Comparison of ENCODE assay signal across 1 cellular context in genomic region chr22:20957118-20957690, GRCh38.
TF ChIP-seq lines count a peak whose summit lies in the region.

No MANE protein-coding gene starts in this region.

TF ChIP-seq in HepG2, 621 proteins besides CTCF, POLR2A, EP300 and RAD21 (continued from another document and continues in another):
- no peak for TF ChIP-seq ATF4 (CRISPR knock-in tag; IDR thresholded peaks at IDR 0.05)
- TF ChIP-seq SMC3 (IDR thresholded peaks at IDR 0.05; ENCODE audit: low read length): no peak
- no peak for TF ChIP-seq REXO4 (CRISPR knock-in tag; IDR thresholded peaks at IDR 0.05; ENCODE audit: borderline replicate concordance)
- TF ChIP-seq CHCHD3 (CRISPR knock-in tag; IDR thresholded peaks at IDR 0.05): peak; percentile 73; the same call in 1 of the 2 replicates
- no peak for TF ChIP-seq ZNF615 (CRISPR knock-in tag; IDR thresholded peaks at IDR 0.05; ENCODE audit: borderline replicate concordance)
- no peak for TF ChIP-seq DZIP1 (CRISPR knock-in tag; IDR thresholded peaks at IDR 0.05)
- TF ChIP-seq FOXJ3 (CRISPR knock-in tag; IDR thresholded peaks at IDR 0.05; ENCODE audit: borderline replicate concordance): no peak
- no peak for TF ChIP-seq FOSL2 (CRISPR knock-in tag; IDR thresholded peaks at IDR 0.05)
- no peak for TF ChIP-seq HNRNPUL1 (IDR thresholded peaks at IDR 0.05; ENCODE audit: low read depth, low read length)
- no peak for TF ChIP-seq CHD4 (IDR thresholded peaks at IDR 0.05; ENCODE audit: borderline replicate concordance, low read length)
- TF ChIP-seq SMYD3 (CRISPR knock-in tag; IDR thresholded peaks at IDR 0.05): no peak
- no peak; the same call in 1 of the 2 replicates for TF ChIP-seq KDM2A (CRISPR knock-in tag; IDR thresholded peaks at IDR 0.05; ENCODE audit: borderline replicate concordance, low read depth)
- peak; percentile 21 for TF ChIP-seq DBP (CRISPR knock-in tag; IDR thresholded peaks at IDR 0.05; ENCODE audit: not compliant biosample characterization)
- peak; percentile 73 for TF ChIP-seq AGO1 (IDR thresholded peaks at IDR 0.05; ENCODE audit: low read depth, low read length, poor library complexity, severe bottlenecking)
- no peak for TF ChIP-seq ZNF124 (CRISPR knock-in tag; IDR thresholded peaks at IDR 0.05)
- peak; percentile 35; the same call in 1 of the 2 replicates for TF ChIP-seq HNRNPL (IDR thresholded peaks at IDR 0.05; ENCODE audit: low read depth, low read length)
- no peak for TF ChIP-seq ZBTB43 (CRISPR knock-in tag; conservative IDR thresholded peaks at IDR 0.05)
- TF ChIP-seq ZNF768 (CRISPR knock-in tag; IDR thresholded peaks at IDR 0.05): no peak
- no peak for TF ChIP-seq MED1 (CRISPR knock-in tag; IDR thresholded peaks at IDR 0.05)
- TF ChIP-seq CENPX (CRISPR knock-in tag; IDR thresholded peaks at IDR 0.05): no peak
- TF ChIP-seq ZBTB1 (CRISPR knock-in tag; IDR thresholded peaks at IDR 0.05; ENCODE audit: borderline replicate concordance): no peak
- peak; percentile 39; the same call in 1 of the 2 replicates for TF ChIP-seq ZNF274 (CRISPR knock-in tag; IDR thresholded peaks at IDR 0.05)
- no peak; the same call in 1 of the 2 replicates for TF ChIP-seq ZNF12 (CRISPR knock-in tag; IDR thresholded peaks at IDR 0.05)
- TF ChIP-seq ARNT (IDR thresholded peaks at IDR 0.05): no peak
- TF ChIP-seq ZNF883 (CRISPR knock-in tag; IDR thresholded peaks at IDR 0.05; ENCODE audit: not compliant biosample characterization): no peak
- TF ChIP-seq ZNF598 (CRISPR knock-in tag; IDR thresholded peaks at IDR 0.05; ENCODE audit: borderline replicate concordance): no peak
- TF ChIP-seq ZNF513 (CRISPR knock-in tag; conservative IDR thresholded peaks at IDR 0.05): no peak
- no peak for TF ChIP-seq MTA3 (CRISPR knock-in tag; IDR thresholded peaks at IDR 0.05)
- TF ChIP-seq ZNF317 (CRISPR knock-in tag; IDR thresholded peaks at IDR 0.05): 0 out of 2 replicates have a peak, but pooled peaks have one; percentile 41
- TF ChIP-seq ZNF713 (CRISPR knock-in tag; IDR thresholded peaks at IDR 0.05): no peak
- peak; percentile 51; the same call in 1 of the 2 replicates for TF ChIP-seq SAFB2 (CRISPR knock-in tag; IDR thresholded peaks at IDR 0.05; ENCODE audit: borderline replicate concordance, low read depth)
- TF ChIP-seq ZNF558 (CRISPR knock-in tag; IDR thresholded peaks at IDR 0.05; ENCODE audit: borderline replicate concordance): no peak
- peak; percentile 28; the same call in 1 of the 2 replicates for TF ChIP-seq BRCA1 (CRISPR knock-in tag; IDR thresholded peaks at IDR 0.05)
- TF ChIP-seq ZSCAN21 (CRISPR knock-in tag; IDR thresholded peaks at IDR 0.05; ENCODE audit: borderline replicate concordance): peak; percentile 66; the same call in 1 of the 2 replicates
- no peak; the same call in 1 of the 2 replicates for TF ChIP-seq ZFAT (CRISPR knock-in tag; conservative IDR thresholded peaks at IDR 0.05)
- TF ChIP-seq PAX8 (CRISPR knock-in tag; IDR thresholded peaks at IDR 0.05; ENCODE audit: borderline replicate concordance): 0 out of 2 replicates have a peak, but pooled peaks have one; percentile 47
- no peak for TF ChIP-seq NKX3-1 (CRISPR knock-in tag; IDR thresholded peaks at IDR 0.05)
- TF ChIP-seq ZNF362 (CRISPR knock-in tag; IDR thresholded peaks at IDR 0.05; ENCODE audit: borderline replicate concordance): no peak; the same call in 1 of the 2 replicates
- no peak for TF ChIP-seq ZNF335 (CRISPR knock-in tag; IDR thresholded peaks at IDR 0.05)
- peak; percentile 37 for TF ChIP-seq PAXIP1 (CRISPR knock-in tag; conservative IDR thresholded peaks at IDR 0.05)
- peak; percentile 71 for TF ChIP-seq ZNF687 (CRISPR knock-in tag; IDR thresholded peaks at IDR 0.05)
- TF ChIP-seq E2F1 (CRISPR knock-in tag; IDR thresholded peaks at IDR 0.05): no peak
- TF ChIP-seq ZXDC (CRISPR knock-in tag; IDR thresholded peaks at IDR 0.05): no peak
